9 cellular contexts compared by ENCODE assay signal in the genomic region with DNA sequence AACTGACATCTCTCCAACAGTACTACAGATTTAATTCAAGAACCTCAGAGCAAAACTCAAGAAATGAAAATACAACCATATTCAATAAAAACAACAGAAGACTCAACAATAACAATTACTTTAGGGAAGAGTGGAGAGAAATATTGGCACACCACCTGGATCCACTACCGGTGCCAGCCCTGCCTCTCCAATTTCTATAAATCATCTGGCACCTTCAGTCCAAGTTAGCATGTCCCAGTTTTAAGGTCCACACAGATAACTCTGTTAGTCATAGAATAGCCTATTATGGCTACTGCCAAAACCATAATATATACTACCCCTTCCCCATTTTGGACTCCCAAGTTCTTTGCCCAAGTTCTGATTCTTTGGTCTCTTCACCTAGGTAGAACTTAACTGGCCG.
"Had no signal": no experiment of that assay in that cellular context is flagged by ENCODE, and none has a peak within 500 bp of the region (broad histone marks: within the 10 kb centered on the region; RNA-seq: fewer than 3 reads in every experiment).

No MANE protein-coding gene starts in this region.

- DNase-seq: activated B cell treated with CpG ODN at 0.5 μM for 24 hours; activated CD4-positive, alpha-beta T cell treated with anti-CD3 and anti-CD28 coated beads, Interleukin-2, amount 50 U/mL, for 1 hour; activated CD8-positive, alpha-beta memory T cell treated with anti-CD3 and anti-CD28 coated beads, Interleukin-2, amount 10 ng/mL, durations not matched to agents 7 days and 5 days; activated naive CD4-positive, alpha-beta T cell; hippocampal formation; retina; stimulated activated CD4-positive, alpha-beta T cell treated with anti-CD3 and anti-CD28 coated beads, Interleukin-4, amount 100 ng/mL, for 4 hours had no signal

- H3K4me1 Mint-ChIP-seq: activated B cell treated with CpG ODN at 0.5 μM for 24 hours had no signal

- H3K27me3 Mint-ChIP-seq: activated B cell treated with CpG ODN at 0.5 μM for 24 hours; activated CD8-positive, alpha-beta memory T cell treated with anti-CD3 and anti-CD28 coated beads, Interleukin-2, amount 10 ng/mL, durations not matched to agents 7 days and 5 days had no signal

- H3K27ac ChIP-seq: skin epidermis had no signal

- FAIRE-seq: urothelium cell line had no signal

- H3K4me3 Mint-ChIP-seq: activated B cell treated with CpG ODN at 0.5 μM for 24 hours; activated CD8-positive, alpha-beta memory T cell treated with anti-CD3 and anti-CD28 coated beads, Interleukin-2, amount 10 ng/mL, durations not matched to agents 7 days and 5 days had no signal

- H3K4me3 ChIP-seq: skin epidermis had no signal

- H3K9me3 Mint-ChIP-seq: activated B cell treated with CpG ODN at 0.5 μM for 24 hours had no signal

- H3K27ac Mint-ChIP-seq: activated B cell treated with CpG ODN at 0.5 μM for 24 hours; activated CD8-positive, alpha-beta memory T cell treated with anti-CD3 and anti-CD28 coated beads, Interleukin-2, amount 10 ng/mL, durations not matched to agents 7 days and 5 days had no signal
